In the genomic region with DNA sequence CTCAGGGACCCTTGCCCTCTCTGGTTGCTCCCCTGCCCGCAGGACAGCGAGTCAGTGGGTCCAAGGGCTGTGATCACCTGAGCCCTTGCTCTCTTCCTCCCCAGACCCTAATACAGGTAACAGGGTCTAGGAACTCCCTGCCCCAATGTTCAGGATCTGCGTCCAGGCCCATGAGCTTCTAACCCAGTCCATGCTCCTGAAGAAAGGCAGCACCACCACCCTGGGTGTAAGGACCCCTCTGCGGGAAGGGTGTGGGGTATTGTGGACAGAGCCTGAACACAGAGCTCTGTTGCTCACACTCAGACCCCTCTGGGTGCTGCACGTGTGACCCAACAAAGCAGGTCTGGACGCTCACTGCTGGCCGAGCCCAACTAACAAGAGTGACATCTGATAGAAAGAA, we compare ENCODE assay signal across 16 cellular contexts. TPM values are rescaled to one million over a fixed set of nuclear protein-coding genes. Genes with fewer than 3 reads are reported as not detected.
A peak's percentile ranks its signal among the peaks of the same experiment; 100 is the strongest.
DNase-seq lines count a peak whose midpoint lies in the region; ATAC-seq and TF ChIP-seq lines count a peak whose summit lies in the region.
"Had no signal": no experiment of that assay in that cellular context is flagged by ENCODE, and none has a peak within 500 bp of the region (broad histone marks: within the 10 kb centered on the region; RNA-seq: fewer than 3 reads in every experiment).

No MANE protein-coding gene starts in this region.

- peak overlapping the region; percentile 13 for H3K4ac ChIP-seq in neuronal stem cell (ENCODE audit: low read length)

- H3K27ac ChIP-seq in neuronal stem cell (replicated peaks; ENCODE audit: low read length): no peak overlapping the region
- no peak overlapping the region for H3K27ac ChIP-seq in gastrocnemius medialis
- H3K27ac ChIP-seq: 22Rv1; A549; BLaER1 treated with 17β-estradiol and CSF1 and Interleukin-3, amounts not matched to agents 10 nM and 100 nM; C4-2B had no signal

- DNase-seq in activated CD8-positive, alpha-beta memory T cell treated with anti-CD3 and anti-CD28 coated beads for 24 hours: peak; percentile 35
- DNase-seq in activated CD8-positive, alpha-beta memory T cell treated with anti-CD3 and anti-CD28 coated beads, Interleukin-2, amount 50 U/mL, for 4 hours: no peak
- DNase-seq in neuronal stem cell (ENCODE audit: low spot score) (no peak), glomerular visceral epithelial cell (ENCODE audit: extremely low spot score) (no peak), gastrocnemius medialis (no peak)
- DNase-seq: AML-193; Caco-2; Calu3; CD4-positive, alpha-beta T cell; CD8-positive, alpha-beta T cell; DMS79 treated with DMSO at 0.1 percent for 48 hours; GF-D8 had no signal

- no peak overlapping the region for H2BK120ac ChIP-seq in neuronal stem cell (ENCODE audit: low read depth, low read length)

- no peak for TF ChIP-seq CTCF in gastrocnemius medialis (IDR thresholded peaks at IDR 0.05 in 4 of 5, conservative IDR thresholded peaks at IDR 0.05 in 1 of 5)

- no peak for TF ChIP-seq POLR2A in gastrocnemius medialis (IDR thresholded peaks at IDR 0.05)

- H3K27me3 ChIP-seq in neuronal stem cell (ENCODE audit: control insufficient read depth in 3 of 3, insufficient read depth in 3 of 3, low read depth in 1 of 3, low read length in 3 of 3) (peaks cover 0 to 2% (median 0%) of the 10 kb centered on the region in 3 experiments), gastrocnemius medialis (no peaks in the 10 kb centered on the region)
- H3K27me3 ChIP-seq: BLaER1 treated with 17β-estradiol and CSF1 and Interleukin-3, amounts not matched to agents 10 nM and 100 nM had no signal

- no peak overlapping the region for H3K9ac ChIP-seq in neuronal stem cell (ENCODE audit: low read depth, low read length, poor library complexity)
- H3K9ac ChIP-seq: BLaER1 treated with 17β-estradiol and CSF1 and Interleukin-3, amounts not matched to agents 10 nM and 100 nM had no signal

- H3K23ac ChIP-seq in neuronal stem cell (ENCODE audit: low read depth, low read length, poor library complexity): peak overlapping the region; percentile 2

- no peak overlapping the region for H2BK12ac ChIP-seq in neuronal stem cell (ENCODE audit: low read length)

- no peak overlapping the region for H2AFZ ChIP-seq in neuronal stem cell (ENCODE audit: low read length)

- H3K4me3 ChIP-seq in neuronal stem cell (ENCODE audit: low read length in 2 of 2) (no peak overlapping the region), gastrocnemius medialis (no peak overlapping the region)
- H3K4me3 ChIP-seq: A549; BLaER1 treated with 17β-estradiol and CSF1 and Interleukin-3, amounts not matched to agents 10 nM and 100 nM had no signal

- no peak overlapping the region for H2BK5ac ChIP-seq in neuronal stem cell (ENCODE audit: low read length)

- H2AK5ac ChIP-seq in neuronal stem cell (ENCODE audit: low read depth, low read length): no peak overlapping the region

- H3K14ac ChIP-seq in neuronal stem cell (ENCODE audit: low read length): no peak overlapping the region

- H3K18ac ChIP-seq in neuronal stem cell (ENCODE audit: low read length): peak overlapping the region; percentile 74

- peaks cover 2 to 5% of the 10 kb centered on the region in 2 donors for H3K36me3 ChIP-seq in neuronal stem cell (replicated peaks in 1 of 2; ENCODE audit: control insufficient read depth in 2 of 2, insufficient read depth in 2 of 2, low read length in 2 of 2)
- H3K36me3 ChIP-seq in gastrocnemius medialis: no peaks in the 10 kb centered on the region

- intact Hi-C loops in gastrocnemius medialis (cut with DNase I; ENCODE audit: low total_unique reads): no loop called here

- no peak for ATAC-seq in gastrocnemius medialis
- ATAC-seq: A549; CD8-positive, alpha-beta T cell had no signal

- H3K79me1 ChIP-seq in neuronal stem cell (ENCODE audit: low read depth, low read length): no peaks in the 10 kb centered on the region

- no CpG with 5 or more reads among the region's 7 CpGs for WGBS in neuronal stem cell (ENCODE audit: extremely low coverage in 2 of 2, insufficient read length in 2 of 2, insufficient replicate concordance in 1 of 2), 2 donors

- no peak overlapping the region for H4K8ac ChIP-seq in neuronal stem cell (ENCODE audit: low read depth, low read length)

- H3K9me3 ChIP-seq in neuronal stem cell (replicated peaks in 1 of 2; ENCODE audit: control insufficient read depth in 2 of 2, insufficient read depth in 1 of 2, low read depth in 1 of 2, low read length in 2 of 2) (peaks cover 4 to 5% of the 10 kb centered on the region in 2 donors), gastrocnemius medialis (no peaks in the 10 kb centered on the region)
- H3K9me3 ChIP-seq: A549, Caco-2 had no signal

- H4K91ac ChIP-seq in neuronal stem cell (ENCODE audit: low read depth, low read length, poor library complexity): no peak overlapping the region

- no peak overlapping the region for H3K4me2 ChIP-seq in neuronal stem cell (ENCODE audit: insufficient read depth, low read length, poor library complexity, severe bottlenecking)
- H3K4me2 ChIP-seq: A549; BLaER1 treated with 17β-estradiol and CSF1 and Interleukin-3, amounts not matched to agents 10 nM and 100 nM had no signal

- H3K4me1 ChIP-seq in neuronal stem cell (ENCODE audit: control insufficient read depth in 2 of 2, insufficient read depth in 1 of 2, low read depth in 1 of 2, low read length in 2 of 2) (no peaks in the 10 kb centered on the region), gastrocnemius medialis (peaks cover 11 to 17% of the 10 kb centered on the region in 2 donors)
- H3K4me1 ChIP-seq: A549, Caco-2 had no signal

- in situ Hi-C loops in gastrocnemius medialis (cut with MboI; ENCODE audit: low sequenced_read_pairs in 4 of 4): loop anchor here (10.0 to 25.0 kb wide), 5 partner anchors 222 to 859 kb away; a partner anchor contains a TSS

- H2BK15ac ChIP-seq in neuronal stem cell (ENCODE audit: low read length): no peak overlapping the region

RNA-seq across cellular contexts. Expression of a gene that starts 18.3 kb away (rescaled TPM):
- 77.4 TPM for polyA plus RNA-seq in neuronal stem cell (2013, experiment 1 of 2)
- 74.7 TPM for polyA plus RNA-seq in neuronal stem cell (2013, experiment 2 of 2)
- 10 to 100 TPM; 28.0 to 83.2 (median 74.0) TPM for total RNA-seq in gastrocnemius medialis

RNA-seq across cellular contexts. Expression of a gene that starts 36.7 kb away (rescaled TPM):
- polyA plus RNA-seq in neuronal stem cell (2013, experiment 1 of 2): 0.06 TPM
- polyA plus RNA-seq in neuronal stem cell (2013, experiment 2 of 2): 0.07 TPM
- total RNA-seq in gastrocnemius medialis: 1 to 10 TPM; 4.7 to 7.1 (median 5.1) TPM
